Comparison of ENCODE assay signal across 28 cellular contexts in the genomic region with DNA sequence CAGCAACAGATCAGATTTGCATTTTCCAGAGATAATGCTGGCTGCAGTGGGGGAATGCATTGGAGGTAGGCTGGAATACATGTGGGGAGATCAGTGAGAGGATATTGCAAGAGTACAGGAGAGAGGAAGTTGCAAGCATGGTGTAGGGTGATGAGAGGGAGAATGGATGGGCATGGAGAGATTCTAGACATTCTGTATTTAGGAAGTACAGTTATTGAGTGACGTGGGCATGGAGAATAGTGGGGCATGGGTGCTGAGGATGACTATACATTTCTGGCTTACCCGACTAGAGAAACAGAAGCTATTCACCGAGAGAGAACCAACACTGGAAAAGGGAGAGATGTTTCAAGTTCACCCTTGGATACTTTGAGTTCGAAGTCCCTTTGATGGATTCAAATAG.
"Had no signal": no experiment of that assay in that cellular context is flagged by ENCODE, and none has a peak within 500 bp of the region (broad histone marks: within the 10 kb centered on the region; RNA-seq: fewer than 3 reads in every experiment).

No MANE protein-coding gene starts in this region.

- H3K27me3 ChIP-seq: brain microvascular endothelial cell had no signal

- ATAC-seq: activated CD4-positive, CD25-positive, alpha-beta regulatory T cell treated with anti-CD3 and anti-CD28 coated beads, Interleukin-2, amount 50 U/mL, for 24 hours; activated naive CD8-positive, alpha-beta T cell treated with anti-CD3 and anti-CD28 coated beads, Interleukin-2, amount 50 U/mL, for 24 hours had no signal

- H3K27ac ChIP-seq: brain microvascular endothelial cell, KMS-11 had no signal

- H3K36me3 ChIP-seq: brain microvascular endothelial cell had no signal

- DNase-seq: activated CD4-positive, alpha-beta memory T cell treated with anti-CD3 and anti-CD28 coated beads for 36 hours; activated CD4-positive, alpha-beta T cell treated with anti-CD3 and anti-CD28 coated beads for 4 hours; activated CD4-positive, alpha-beta T cell treated with anti-CD3 and anti-CD28 coated beads, Interleukin-2, amount 50 U/mL, for 1 hour; activated CD8-positive, alpha-beta memory T cell treated with anti-CD3 and anti-CD28 coated beads, Interleukin-2, amount 50 U/mL, for 48 hours; activated effector memory CD4-positive, alpha-beta T cell treated with Interleukin-2 at 50 U/mL for 16 hours; activated naive CD4-positive, alpha-beta T cell treated with anti-CD3 and anti-CD28 coated beads, Interleukin-2, amount 10 ng/mL, durations not matched to agents 7 days and 5 days; activated naive CD8-positive, alpha-beta T cell treated with anti-CD3 and anti-CD28 coated beads, Interleukin-2, amount 50 U/mL, for 24 hours; activated T-cell treated with anti-CD3 and anti-CD28 coated beads, Interleukin-2, amount 50 U/mL, for 48 hours; amniotic stem cell; aorta; brain microvascular endothelial cell; MM.1S; MV-4-11; NCI-H1092; NCI-H1436 treated with DMSO at 0.1 percent for 48 hours; NCI-H1694 treated with DMSO at 0.1 percent for 48 hours; NCI-H2029; NCI-H2107; NCI-H2171; NCI-H510A; NCI-H526; NCI-H748 treated with DMSO at 0.1 percent for 48 hours; NK-92 treated with Interleukin-12 subunit alpha and Interleukin-12 subunit beta, amount 100 ng/mL, for 24 hours; OCI-M1; Right ventricle myocardium superior had no signal

- FAIRE-seq: TTC549 had no signal
